ENCODE assay signal across 1 cellular context in the genomic region with DNA sequence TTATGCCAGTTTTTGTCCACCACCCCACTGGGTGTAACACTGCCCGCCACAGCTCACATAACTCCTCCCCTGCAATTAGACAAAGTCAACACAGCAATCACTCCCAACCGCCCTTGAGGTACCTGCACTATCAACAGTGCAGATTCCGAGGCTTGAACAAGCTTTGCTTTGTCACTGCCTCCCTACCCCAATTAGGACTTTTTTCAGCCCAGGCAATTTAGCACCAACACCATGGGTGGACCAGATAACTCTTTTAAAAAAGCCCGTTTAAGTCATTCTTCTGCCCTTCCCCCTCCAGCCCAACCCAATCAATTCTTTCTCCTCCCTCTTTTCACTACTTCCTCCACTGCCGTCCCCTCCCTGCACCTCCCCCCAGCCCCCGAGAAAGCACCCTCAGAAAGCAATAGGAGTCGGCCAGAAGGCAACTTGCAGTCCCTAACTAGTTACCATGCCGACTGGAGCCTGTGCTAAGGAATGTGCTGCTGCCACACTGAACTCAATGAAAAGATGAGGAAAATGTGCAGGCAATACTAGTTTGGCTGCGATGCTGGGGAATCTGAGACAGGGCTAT.
TF ChIP-seq lines count a peak whose summit lies in the region.

No MANE protein-coding gene starts in this region.

TF ChIP-seq in HEK293, 187 proteins besides CTCF, POLR2A, EP300 and RAD21 (continued from another document):
- TF ChIP-seq ZNF518A (tag by site-specific recombination; conservative IDR thresholded peaks at IDR 0.05; ENCODE audit: low read depth), result no peak
- 0 out of 2 replicates have a peak, but pooled peaks have one; percentile 37 for TF ChIP-seq ZNF2 (tag by site-specific recombination; IDR thresholded peaks at IDR 0.05)
- TF ChIP-seq ZNF600 (tag by site-specific recombination; IDR thresholded peaks at IDR 0.05), result no peak; the same call in 1 of the 2 replicates
- TF ChIP-seq ZNF701 (tag by site-specific recombination; IDR thresholded peaks at IDR 0.05), result no peak
- no peak for TF ChIP-seq ZNF626 (tag by site-specific recombination; IDR thresholded peaks at IDR 0.05)
- no peak for TF ChIP-seq ZNF792 (tag by site-specific recombination; IDR thresholded peaks at IDR 0.05)
- no peak for TF ChIP-seq ZNF623 (tag by site-specific recombination; IDR thresholded peaks at IDR 0.05)
- TF ChIP-seq ZEB2 (tag by site-specific recombination; IDR thresholded peaks at IDR 0.05), result peak; percentile 31; the same call in 1 of the 2 replicates
- TF ChIP-seq ZBTB49 (tag by site-specific recombination; IDR thresholded peaks at IDR 0.05; ENCODE audit: low read depth), result no peak
- TF ChIP-seq ZIC2 (tag by site-specific recombination; IDR thresholded peaks at IDR 0.05), result no peak
- no peak for TF ChIP-seq ZNF837 (tag by site-specific recombination; IDR thresholded peaks at IDR 0.05)
- TF ChIP-seq ELK4 (IDR thresholded peaks at IDR 0.05; ENCODE audit: borderline replicate concordance, low read depth, low read length), result no peak
- peak; percentile 81 for TF ChIP-seq ZBTB17 (tag by site-specific recombination; IDR thresholded peaks at IDR 0.05)
- no peak for TF ChIP-seq ZNF610 (tag by site-specific recombination; IDR thresholded peaks at IDR 0.05; ENCODE audit: borderline replicate concordance)
- TF ChIP-seq MYNN (tag by site-specific recombination; IDR thresholded peaks at IDR 0.05; ENCODE audit: borderline replicate concordance), result no peak
- TF ChIP-seq ZNF133 (tag by site-specific recombination; IDR thresholded peaks at IDR 0.05), result no peak
- peak; percentile 48 for TF ChIP-seq ZNF335 (tag by site-specific recombination; conservative IDR thresholded peaks at IDR 0.05)
- TF ChIP-seq SP3 (tag by site-specific recombination; IDR thresholded peaks at IDR 0.05), result peak; percentile 38
- TF ChIP-seq ZNF350 (tag by site-specific recombination; IDR thresholded peaks at IDR 0.05), result no peak
- no peak for TF ChIP-seq ZNF280C (tag by site-specific recombination; IDR thresholded peaks at IDR 0.05)
- TF ChIP-seq ZNF16 (tag by site-specific recombination; IDR thresholded peaks at IDR 0.05; ENCODE audit: low read depth), result no peak
- TF ChIP-seq, protein P1, sequence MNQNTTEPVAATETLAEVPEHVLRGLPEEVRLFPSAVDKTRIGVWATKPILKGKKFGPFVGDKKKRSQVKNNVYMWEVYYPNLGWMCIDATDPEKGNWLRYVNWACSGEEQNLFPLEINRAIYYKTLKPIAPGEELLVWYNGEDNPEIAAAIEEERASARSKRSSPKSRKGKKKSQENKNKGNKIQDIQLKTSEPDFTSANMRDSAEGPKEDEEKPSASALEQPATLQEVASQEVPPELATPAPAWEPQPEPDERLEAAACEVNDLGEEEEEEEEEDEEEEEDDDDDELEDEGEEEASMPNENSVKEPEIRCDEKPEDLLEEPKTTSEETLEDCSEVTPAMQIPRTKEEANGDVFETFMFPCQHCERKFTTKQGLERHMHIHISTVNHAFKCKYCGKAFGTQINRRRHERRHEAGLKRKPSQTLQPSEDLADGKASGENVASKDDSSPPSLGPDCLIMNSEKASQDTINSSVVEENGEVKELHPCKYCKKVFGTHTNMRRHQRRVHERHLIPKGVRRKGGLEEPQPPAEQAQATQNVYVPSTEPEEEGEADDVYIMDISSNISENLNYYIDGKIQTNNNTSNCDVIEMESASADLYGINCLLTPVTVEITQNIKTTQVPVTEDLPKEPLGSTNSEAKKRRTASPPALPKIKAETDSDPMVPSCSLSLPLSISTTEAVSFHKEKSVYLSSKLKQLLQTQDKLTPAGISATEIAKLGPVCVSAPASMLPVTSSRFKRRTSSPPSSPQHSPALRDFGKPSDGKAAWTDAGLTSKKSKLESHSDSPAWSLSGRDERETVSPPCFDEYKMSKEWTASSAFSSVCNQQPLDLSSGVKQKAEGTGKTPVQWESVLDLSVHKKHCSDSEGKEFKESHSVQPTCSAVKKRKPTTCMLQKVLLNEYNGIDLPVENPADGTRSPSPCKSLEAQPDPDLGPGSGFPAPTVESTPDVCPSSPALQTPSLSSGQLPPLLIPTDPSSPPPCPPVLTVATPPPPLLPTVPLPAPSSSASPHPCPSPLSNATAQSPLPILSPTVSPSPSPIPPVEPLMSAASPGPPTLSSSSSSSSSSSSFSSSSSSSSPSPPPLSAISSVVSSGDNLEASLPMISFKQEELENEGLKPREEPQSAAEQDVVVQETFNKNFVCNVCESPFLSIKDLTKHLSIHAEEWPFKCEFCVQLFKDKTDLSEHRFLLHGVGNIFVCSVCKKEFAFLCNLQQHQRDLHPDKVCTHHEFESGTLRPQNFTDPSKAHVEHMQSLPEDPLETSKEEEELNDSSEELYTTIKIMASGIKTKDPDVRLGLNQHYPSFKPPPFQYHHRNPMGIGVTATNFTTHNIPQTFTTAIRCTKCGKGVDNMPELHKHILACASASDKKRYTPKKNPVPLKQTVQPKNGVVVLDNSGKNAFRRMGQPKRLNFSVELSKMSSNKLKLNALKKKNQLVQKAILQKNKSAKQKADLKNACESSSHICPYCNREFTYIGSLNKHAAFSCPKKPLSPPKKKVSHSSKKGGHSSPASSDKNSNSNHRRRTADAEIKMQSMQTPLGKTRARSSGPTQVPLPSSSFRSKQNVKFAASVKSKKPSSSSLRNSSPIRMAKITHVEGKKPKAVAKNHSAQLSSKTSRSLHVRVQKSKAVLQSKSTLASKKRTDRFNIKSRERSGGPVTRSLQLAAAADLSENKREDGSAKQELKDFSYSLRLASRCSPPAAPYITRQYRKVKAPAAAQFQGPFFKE (tag by site-specific recombination; IDR thresholded peaks at IDR 0.05; ENCODE audit: borderline replicate concordance), result no peak
- TF ChIP-seq ZNF561 (tag by site-specific recombination; IDR thresholded peaks at IDR 0.05; ENCODE audit: borderline replicate concordance), result no peak
- TF ChIP-seq OSR2 (tag by site-specific recombination; IDR thresholded peaks at IDR 0.05), result no peak
- TF ChIP-seq SCRT2 (tag by site-specific recombination; IDR thresholded peaks at IDR 0.05), result 0 out of 2 replicates have a peak, but pooled peaks have one; percentile 15
- TF ChIP-seq HOXD13 (CRISPR knock-in tag; IDR thresholded peaks at IDR 0.05; ENCODE audit: borderline replicate concordance), result no peak
- TF ChIP-seq ZBTB48 (tag by site-specific recombination; IDR thresholded peaks at IDR 0.05), result peak; percentile 57; the same call in 1 of the 2 replicates
- TF ChIP-seq ZNF132 (tag by site-specific recombination; IDR thresholded peaks at IDR 0.05; ENCODE audit: borderline replicate concordance), result no peak
- TF ChIP-seq ZNF585B (tag by site-specific recombination; IDR thresholded peaks at IDR 0.05), result no peak
- no peak for TF ChIP-seq ZNF175 (tag by site-specific recombination; IDR thresholded peaks at IDR 0.05)
- peak; percentile 51 for TF ChIP-seq GLIS1 (tag by site-specific recombination; IDR thresholded peaks at IDR 0.05)
- no peak for TF ChIP-seq GFI1B (tag by site-specific recombination; IDR thresholded peaks at IDR 0.05)
- no peak for TF ChIP-seq ZNF548 (tag by site-specific recombination; IDR thresholded peaks at IDR 0.05)
- TF ChIP-seq ZNF10 (tag by site-specific recombination; IDR thresholded peaks at IDR 0.05), result no peak
- no peak for TF ChIP-seq TCF7L2 (IDR thresholded peaks at IDR 0.05; ENCODE audit: borderline replicate concordance, low read depth, low read length)
- no peak for TF ChIP-seq YY1 (tag by site-specific recombination; IDR thresholded peaks at IDR 0.05)
- TF ChIP-seq ZNF311 (tag by site-specific recombination; IDR thresholded peaks at IDR 0.05; ENCODE audit: borderline replicate concordance), result no peak
- TF ChIP-seq HOXA7 (CRISPR knock-in tag; IDR thresholded peaks at IDR 0.05; ENCODE audit: borderline replicate concordance), result no peak
